ENCODE assay signal across 1 cellular context in genomic region chr4:74316397-74316796, GRCh38.
TF ChIP-seq lines count a peak whose summit lies in the region.

No MANE protein-coding gene starts in this region.

TF ChIP-seq in IMR-90, 13 proteins besides CTCF, POLR2A, EP300 and RAD21 (continued from another document):
- TF ChIP-seq MXI1 (IDR thresholded peaks at IDR 0.05; ENCODE audit: borderline replicate concordance, low read depth, low read length) (no peak), USF2 (IDR thresholded peaks at IDR 0.05; ENCODE audit: low read depth, low read length) (no peak)
